Comparison of ENCODE assay signal across 12 cellular contexts in genomic region chr20:18734525-18735189, GRCh38.
DNase-seq lines count a peak whose midpoint lies in the region; ATAC-seq and TF ChIP-seq lines count a peak whose summit lies in the region.
"Had no signal": no experiment of that assay in that cellular context is flagged by ENCODE, and none has a peak within 500 bp of the region (broad histone marks: within the 10 kb centered on the region; RNA-seq: fewer than 3 reads in every experiment).

No MANE protein-coding gene starts in this region.

- no peak overlapping the region for H3K27ac ChIP-seq in breast epithelium
- H3K27ac ChIP-seq in hepatocyte, result no peak overlapping the region

- POLR2A ChIA-PET in MCF 10A (lab: Yijun Ruan, JAX), result no interaction called here

- no peak for DNase-seq in MCF 10A (ENCODE audit: unreplicated experiment)
- DNase-seq in breast epithelium (ENCODE audit: low spot score in 2 of 2), result no peak
- peak; percentile 76 for DNase-seq in NCI-H146 treated with DMSO at 0.1 percent for 48 hours (lab: John Stamatoyannopoulos, UW; ENCODE audit: unreplicated experiment)
- DNase-seq in fibroblast of mammary gland (ENCODE audit: low read depth), result peak; percentile 26
- DNase-seq in hepatocyte (ENCODE audit: low spot score), result no peak
- DNase-seq in AML-193 (lab: John Stamatoyannopoulos, UW), result no peak
- DNase-seq: CD4-positive, CD25-positive, alpha-beta regulatory T cell; Karpas-422; NCI-H1930; NCI-H510A; SIG-M5 had no signal

- intact Hi-C loops in MCF 10A (cut with micrococcal nuclease) (no loop called here), breast epithelium (cut with DNase I; ENCODE audit: low total_unique reads) (loop anchor here (5.0 kb wide), 1 partner anchor 323 kb away; no protein-coding TSS in a partner anchor)

- no peak overlapping the region for H3K4me2 ChIP-seq in hepatocyte

- no peak for TF ChIP-seq POLR2A in breast epithelium (IDR thresholded peaks at IDR 0.05)

- H3K4me3 ChIP-seq in breast epithelium (no peak overlapping the region), fibroblast of mammary gland (ENCODE audit: control insufficient read depth, low read depth, low read length) (no peak overlapping the region), hepatocyte (no peak overlapping the region)

- no peaks in the 10 kb centered on the region for H3K36me3 Mint-ChIP-seq in MCF 10A (ENCODE audit: insufficient read depth, unreplicated experiment)

- no peak overlapping the region for H2AFZ ChIP-seq in hepatocyte

- ATAC-seq in HG03378 (IDR thresholded peaks at IDR 0.05; ENCODE audit: unreplicated experiment), result no peak

- TF ChIP-seq CTCF in MCF 10A (IDR thresholded peaks at IDR 0.05; ENCODE audit: unreplicated experiment) (no peak), breast epithelium (IDR thresholded peaks at IDR 0.05) (no peak), fibroblast of mammary gland (conservative IDR thresholded peaks at IDR 0.05; ENCODE audit: control insufficient read depth, insufficient read depth, low read depth, low read length) (no peak), hepatocyte (IDR thresholded peaks at IDR 0.05; ENCODE audit: poor library complexity) (no peak)

- H3K27ac Mint-ChIP-seq in MCF 10A (ENCODE audit: low read depth, unreplicated experiment), result peak overlapping the region; percentile 27

- H3K79me2 ChIP-seq in hepatocyte, result no peaks in the 10 kb centered on the region

- H3K36me3 ChIP-seq in breast epithelium, result no peaks in the 10 kb centered on the region
- H3K36me3 ChIP-seq in hepatocyte (replicated peaks; ENCODE audit: insufficient read depth, low read depth), result no peaks in the 10 kb centered on the region

- H3K27me3 ChIP-seq in breast epithelium, result no peaks in the 10 kb centered on the region
- H3K27me3 ChIP-seq in hepatocyte, result no peaks in the 10 kb centered on the region

- H3K9me3 ChIP-seq in breast epithelium, result no peaks in the 10 kb centered on the region
- H3K9me3 ChIP-seq in hepatocyte (ENCODE audit: low read depth), result no peaks in the 10 kb centered on the region

- H3K4me1 ChIP-seq in breast epithelium, result no peaks in the 10 kb centered on the region
- H3K4me1 ChIP-seq in hepatocyte (ENCODE audit: insufficient read depth), result no peaks in the 10 kb centered on the region

- H3K9me3 Mint-ChIP-seq in MCF 10A (ENCODE audit: unreplicated experiment), result peaks cover 6% of the 10 kb centered on the region

- H3K4me1 Mint-ChIP-seq in MCF 10A (ENCODE audit: insufficient read depth, unreplicated experiment), result peaks cover 11% of the 10 kb centered on the region

- 68% methylated on average over 6 of the region's 6 CpGs for WGBS in hepatocyte (ENCODE audit: low lambda C conversion rate, missing lambda C conversion rate)

- H3K4me3 Mint-ChIP-seq in MCF 10A (ENCODE audit: unreplicated experiment), result no peak overlapping the region
- H3K4me3 Mint-ChIP-seq: CD4-positive, CD25-positive, alpha-beta regulatory T cell had no signal

- CTCF ChIA-PET in MCF 10A (lab: Yijun Ruan, JAX), result no interaction called here

- no TSS peak for BruUV-seq in MCF 10A (replicated peaks; lab: Mats Ljungman, UMichigan)

- H3K27me3 Mint-ChIP-seq in MCF 10A (ENCODE audit: insufficient read depth, unreplicated experiment), result no peaks in the 10 kb centered on the region
- H3K27me3 Mint-ChIP-seq: CD4-positive, CD25-positive, alpha-beta regulatory T cell had no signal

- no peaks in the 10 kb centered on the region for H4K20me1 ChIP-seq in hepatocyte (ENCODE audit: insufficient read depth, poor library complexity, severe bottlenecking)

- no peaks in the 10 kb centered on the region for H3K9me2 ChIP-seq in hepatocyte (replicated peaks; ENCODE audit: insufficient read depth)

Comparison
In these comparisons a context has a peak if more than half of its experiments do, and no peak if none do; other contexts are left out.
1. DNase-seq: peak in NCI-H146 treated with DMSO at 0.1 percent for 48 hours (single experiment) and fibroblast of mammary gland (single experiment); none in MCF 10A (single experiment), breast epithelium (0 of 2), hepatocyte (single experiment) and AML-193 (0 of 2).